Comparison of ENCODE assay signal across 23 cellular contexts in genomic region chr11:118151421-118151820, GRCh38. TPM values are rescaled to one million over a fixed set of nuclear protein-coding genes. Genes with fewer than 3 reads are reported as not detected.
A peak's percentile ranks its signal among the peaks of the same experiment; 100 is the strongest.
DNase-seq lines count a peak whose midpoint lies in the region; ATAC-seq and TF ChIP-seq lines count a peak whose summit lies in the region.
"Had no signal": no experiment of that assay in that cellular context is flagged by ENCODE, and none has a peak within 500 bp of the region (broad histone marks: within the 10 kb centered on the region; RNA-seq: fewer than 3 reads in every experiment).

No MANE protein-coding gene starts in this region.

- H3K9me3 ChIP-seq in mammary epithelial cell (replicated peaks; ENCODE audit: insufficient read depth, low read length) = no peaks in the 10 kb centered on the region
- H3K9me3 ChIP-seq: esophagus muscularis mucosa, stomach had no signal

- no peak for ATAC-seq in GM18868 (IDR thresholded peaks at IDR 0.05; ENCODE audit: unreplicated experiment)
- ATAC-seq: activated naive CD4-positive, alpha-beta T cell treated with anti-CD3 and anti-CD28 coated beads, Interleukin-2, amount 50 U/mL, for 72 hours; T-cell had no signal

- intact Hi-C loops in MCF 10A (cut with micrococcal nuclease) (no loop called here), mammary epithelial cell (cut with micrococcal nuclease) (no loop called here)

- dilution Hi-C loops in mammary epithelial cell (cut with HindIII; ENCODE audit: low sequenced_read_pairs) = no loop called here

- no peaks in the 10 kb centered on the region for H3K4me1 Mint-ChIP-seq in MCF 10A (ENCODE audit: insufficient read depth, unreplicated experiment)
- peaks cover 12% of the 10 kb centered on the region for H3K4me1 Mint-ChIP-seq in type B pancreatic cell (ENCODE audit: unreplicated experiment)

- BruUV-seq in MCF 10A (replicated peaks; lab: Mats Ljungman, UMichigan) (no TSS peak), mammary epithelial cell (replicated peaks; lab: Mats Ljungman, UMichigan) (no TSS peak)

- CTCF ChIA-PET in MCF 10A (lab: Yijun Ruan, JAX) (interaction anchor here (0.6 to 2.3 kb wide), 3 partner anchors 19 to 28 kb away, joined by 3 to 17 read pairs (median 8); no protein-coding TSS in a partner anchor), mammary epithelial cell (lab: Charles Lee; ENCODE audit: low non-redundant PET) (no interaction called here)

- H3K4me3 ChIP-seq in mammary epithelial cell (replicated peaks in 1 of 3; ENCODE audit: insufficient read depth in 1 of 3, low read depth in 2 of 3, low read length in 3 of 3) = no peak overlapping the region
- H3K4me3 ChIP-seq: cardiac muscle cell had no signal

- H3K9ac ChIP-seq in mammary epithelial cell (ENCODE audit: insufficient read depth, low read length) = no peak overlapping the region

- no peak overlapping the region for H3K4me3 Mint-ChIP-seq in MCF 10A (ENCODE audit: unreplicated experiment)
- peak overlapping the region; percentile 56 for H3K4me3 Mint-ChIP-seq in type B pancreatic cell
- H3K4me3 Mint-ChIP-seq: CD4-positive, alpha-beta T cell; HFFc6 had no signal

- no peaks in the 10 kb centered on the region for H3K36me3 ChIP-seq in mammary epithelial cell (ENCODE audit: insufficient read depth, low read length)
- H3K36me3 ChIP-seq: cardiac muscle cell, esophagus muscularis mucosa, stomach had no signal

- POLR2A ChIA-PET in MCF 10A (lab: Yijun Ruan, JAX) = no interaction called here

- H3K79me2 ChIP-seq in mammary epithelial cell (ENCODE audit: insufficient read depth, low read length) = no peaks in the 10 kb centered on the region

- H3K27me3 Mint-ChIP-seq in MCF 10A (ENCODE audit: insufficient read depth, unreplicated experiment) (peaks cover 29% of the 10 kb centered on the region), type B pancreatic cell (peaks cover 89% of the 10 kb centered on the region)

- no peak overlapping the region for H2AFZ ChIP-seq in mammary epithelial cell (ENCODE audit: low read depth, low read length)

- in situ Hi-C loops in mammary epithelial cell (cut with MboI; ENCODE audit: low sequenced_read_pairs in 2 of 2) = no loop called here

- H3K36me3 Mint-ChIP-seq in MCF 10A (ENCODE audit: insufficient read depth, unreplicated experiment) (no peaks in the 10 kb centered on the region), type B pancreatic cell (no peaks in the 10 kb centered on the region)
- H3K36me3 Mint-ChIP-seq: activated naive CD4-positive, alpha-beta T cell treated with anti-CD3 and anti-CD28 coated beads, Interleukin-2, amount 50 U/mL, for 72 hours; T-cell had no signal

- H3K27ac Mint-ChIP-seq in MCF 10A (ENCODE audit: low read depth, unreplicated experiment) (no peak overlapping the region), type B pancreatic cell (no peak overlapping the region)
- H3K27ac Mint-ChIP-seq: activated CD4-positive, alpha-beta memory T cell treated with anti-CD3 and anti-CD28 coated beads, Interleukin-2, amount 10 ng/mL, durations not matched to agents 7 days and 5 days; activated naive CD4-positive, alpha-beta T cell treated with anti-CD3 and anti-CD28 coated beads, Interleukin-2, amount 50 U/mL, for 72 hours; activated T-cell treated with anti-CD3 and anti-CD28 coated beads, Interleukin-2, amount 50 U/mL, for 24 hours; CD4-positive, alpha-beta T cell; HFFc6; T-cell had no signal

- no peaks in the 10 kb centered on the region for H3K27me3 ChIP-seq in mammary epithelial cell (ENCODE audit: insufficient read depth, low read length)

- peak; percentile 33 for DNase-seq in MCF 10A (ENCODE audit: unreplicated experiment)
- DNase-seq in mammary epithelial cell = no peak
- DNase-seq in NCI-H226 = peak; percentile 48
- DNase-seq in cerebellar cortex (ENCODE audit: low spot score) = peak; percentile 58
- DNase-seq in type B pancreatic cell (ENCODE audit: extremely low spot score, unreplicated experiment) = no peak
- DNase-seq in stimulated activated CD4-positive, alpha-beta T cell treated with anti-CD3 and anti-CD28 coated beads, Interleukin-2, amount 100 ng/mL, for 24 hours = no peak
- DNase-seq in HPDE6-E6E7 (ENCODE audit: extremely low spot score) = no peak
- DNase-seq: activated CD4-positive, alpha-beta memory T cell treated with anti-CD3 and anti-CD28 coated beads, Interleukin-2, amount 10 ng/mL, durations not matched to agents 7 days and 5 days; activated T-cell treated with anti-CD3 and anti-CD28 coated beads, Interleukin-2, amount 50 U/mL, for 24 hours; CD4-positive, alpha-beta T cell; DND-41; effector CD4-positive, alpha-beta T cell; glutamatergic neuron; HFFc6; NCI-H2081 treated with DMSO at 0.1 percent for 48 hours; NK-92 treated with Interleukin-12 subunit alpha and Interleukin-12 subunit beta, amount 100 ng/mL, for 24 hours; stomach; T-cell had no signal

- H3K9me3 Mint-ChIP-seq in MCF 10A (ENCODE audit: unreplicated experiment) (no peaks in the 10 kb centered on the region), type B pancreatic cell (no peaks in the 10 kb centered on the region)
- H3K9me3 Mint-ChIP-seq: activated CD4-positive, alpha-beta memory T cell treated with anti-CD3 and anti-CD28 coated beads, Interleukin-2, amount 10 ng/mL, durations not matched to agents 7 days and 5 days; activated naive CD4-positive, alpha-beta T cell treated with anti-CD3 and anti-CD28 coated beads, Interleukin-2, amount 50 U/mL, for 72 hours; activated T-cell treated with anti-CD3 and anti-CD28 coated beads, Interleukin-2, amount 50 U/mL, for 24 hours; CD4-positive, alpha-beta T cell; HFFc6; T-cell had no signal

- H3K27ac ChIP-seq in mammary epithelial cell (ENCODE audit: insufficient read depth, low read depth, low read length) = no peak overlapping the region
- H3K27ac ChIP-seq: cardiac muscle cell, esophagus muscularis mucosa had no signal

- H4K20me1 ChIP-seq in mammary epithelial cell (ENCODE audit: insufficient read depth, low read length) = no peaks in the 10 kb centered on the region

- no peak overlapping the region for H3K4me2 ChIP-seq in mammary epithelial cell (ENCODE audit: insufficient read depth, low read depth, low read length)

- no peak for TF ChIP-seq CTCF in MCF 10A (IDR thresholded peaks at IDR 0.05; ENCODE audit: unreplicated experiment)
- TF ChIP-seq CTCF in mammary epithelial cell (conservative IDR thresholded peaks at IDR 0.05 in 1 of 2, IDR thresholded peaks at IDR 0.05 in 1 of 2; ENCODE audit: extremely low read depth in 1 of 2, insufficient read depth in 1 of 2, low read depth in 1 of 2, low read length in 2 of 2) = no peak
- no peak for TF ChIP-seq CTCF in type B pancreatic cell (conservative IDR thresholded peaks at IDR 0.05)

- peaks cover 16% of the 10 kb centered on the region for H3K4me1 ChIP-seq in mammary epithelial cell (ENCODE audit: insufficient read depth, low read length)

- 15% methylated on average over 5 of the region's 5 CpGs for WGBS in mammary epithelial cell (ENCODE audit: low coverage, missing lambda C conversion rate)

RNA-seq across cellular contexts. Expression of gene SCN4B, which starts 1.2 kb away (rescaled TPM):
- total RNA-seq in MCF 10A (2022) (0.32 TPM in 1 of 2 replicates, not detected in the other), mammary epithelial cell (10 to 100 TPM in 1 of 2 donors, 1 to 10 TPM in 1; 6.5 to 11.5 TPM), type B pancreatic cell (ENCODE audit: low replicate concordance) (0.36 and 2.0 TPM in 2 replicates)
- polyA plus RNA-seq in mammary epithelial cell = 4.5 TPM
- polyA minus RNA-seq in mammary epithelial cell = 12.9 TPM
- total RNA-seq: CD4-positive, alpha-beta T cell; HT1080 had no signal

RNA-seq across cellular contexts. Expression of gene SCN2B, which starts 25.0 kb away (rescaled TPM):
- not detected in 2 replicates for total RNA-seq in MCF 10A (2022)
- total RNA-seq in mammary epithelial cell = 1 to 10 TPM in 1 of 2 donors, under 1 TPM in 1; 0.99 to 1.8 TPM
- polyA plus RNA-seq in mammary epithelial cell = 0.43 TPM
- not detected for polyA minus RNA-seq in mammary epithelial cell
- 2.8 TPM in 1 of 2 replicates, not detected in the other for total RNA-seq in type B pancreatic cell (ENCODE audit: low replicate concordance)
- total RNA-seq: activated CD4-positive, alpha-beta memory T cell treated with anti-CD3 and anti-CD28 coated beads, Interleukin-2, amount 10 ng/mL, durations not matched to agents 7 days and 5 days; CD4-positive, alpha-beta T cell; HFFc6; HT1080 had no signal

Comparison
In these comparisons a context has a peak if more than half of its experiments do, and no peak if none do; other contexts are left out.
1. DNase-seq: peak in MCF 10A (single experiment), NCI-H226 (single experiment) and cerebellar cortex (single experiment); none in mammary epithelial cell (single experiment), type B pancreatic cell (single experiment), stimulated activated CD4-positive, alpha-beta T cell treated with anti-CD3 and anti-CD28 coated beads, Interleukin-2, amount 100 ng/mL, for 24 hours (0 of 2) and HPDE6-E6E7 (single experiment).